1 cellular context compared by ENCODE assay signal in the genomic region with DNA sequence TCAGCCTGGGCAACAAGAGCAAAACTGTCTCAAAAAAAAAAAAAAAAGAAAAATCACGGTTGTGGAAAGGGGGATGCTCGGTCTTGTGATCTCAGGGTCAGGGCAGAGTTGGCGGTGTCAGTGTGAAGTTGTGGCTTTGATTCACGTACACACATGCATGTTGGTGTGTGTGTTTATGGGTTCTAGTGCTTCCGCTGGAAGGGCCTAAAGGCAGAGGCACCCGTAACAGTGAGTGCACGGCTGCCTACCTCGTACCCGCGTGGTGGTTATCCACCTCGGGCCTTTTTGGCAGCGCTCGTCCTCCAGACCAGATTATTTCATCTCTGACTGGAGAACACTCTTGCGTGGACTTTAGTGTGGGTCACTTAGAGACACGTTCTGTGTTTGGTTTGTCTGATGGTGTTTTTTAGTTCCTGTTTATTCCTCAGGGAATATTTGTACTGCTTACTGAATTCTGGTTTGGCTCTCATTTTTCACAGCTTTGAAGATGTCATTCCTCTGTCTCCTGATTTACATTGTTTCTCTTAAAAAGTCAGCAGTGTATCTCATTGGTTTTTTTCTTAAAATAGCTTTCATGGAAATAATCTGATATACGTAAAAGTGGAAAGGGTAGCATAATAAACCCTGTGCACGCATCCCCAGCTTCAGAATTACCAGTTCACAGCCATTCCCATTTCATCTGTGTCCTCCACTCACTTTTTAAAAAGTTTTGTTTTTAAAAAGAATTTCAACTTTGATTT.
TF ChIP-seq lines count a peak whose summit lies in the region.

No MANE protein-coding gene starts in this region.

TF ChIP-seq in GM12878, 131 proteins besides CTCF, POLR2A, EP300 and RAD21:
- TF ChIP-seq CBX5 (IDR thresholded peaks at IDR 0.05; ENCODE audit: low read depth), result peak; percentile 67; the same call in 1 of the 2 replicates
- TF ChIP-seq, protein P1, sequence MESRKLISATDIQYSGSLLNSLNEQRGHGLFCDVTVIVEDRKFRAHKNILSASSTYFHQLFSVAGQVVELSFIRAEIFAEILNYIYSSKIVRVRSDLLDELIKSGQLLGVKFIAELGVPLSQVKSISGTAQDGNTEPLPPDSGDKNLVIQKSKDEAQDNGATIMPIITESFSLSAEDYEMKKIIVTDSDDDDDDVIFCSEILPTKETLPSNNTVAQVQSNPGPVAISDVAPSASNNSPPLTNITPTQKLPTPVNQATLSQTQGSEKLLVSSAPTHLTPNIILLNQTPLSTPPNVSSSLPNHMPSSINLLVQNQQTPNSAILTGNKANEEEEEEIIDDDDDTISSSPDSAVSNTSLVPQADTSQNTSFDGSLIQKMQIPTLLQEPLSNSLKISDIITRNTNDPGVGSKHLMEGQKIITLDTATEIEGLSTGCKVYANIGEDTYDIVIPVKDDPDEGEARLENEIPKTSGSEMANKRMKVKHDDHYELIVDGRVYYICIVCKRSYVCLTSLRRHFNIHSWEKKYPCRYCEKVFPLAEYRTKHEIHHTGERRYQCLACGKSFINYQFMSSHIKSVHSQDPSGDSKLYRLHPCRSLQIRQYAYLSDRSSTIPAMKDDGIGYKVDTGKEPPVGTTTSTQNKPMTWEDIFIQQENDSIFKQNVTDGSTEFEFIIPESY (IDR thresholded peaks at IDR 0.05), result 0 out of 2 replicates have a peak, but pooled peaks have one; percentile 32
- TF ChIP-seq, protein P2, sequence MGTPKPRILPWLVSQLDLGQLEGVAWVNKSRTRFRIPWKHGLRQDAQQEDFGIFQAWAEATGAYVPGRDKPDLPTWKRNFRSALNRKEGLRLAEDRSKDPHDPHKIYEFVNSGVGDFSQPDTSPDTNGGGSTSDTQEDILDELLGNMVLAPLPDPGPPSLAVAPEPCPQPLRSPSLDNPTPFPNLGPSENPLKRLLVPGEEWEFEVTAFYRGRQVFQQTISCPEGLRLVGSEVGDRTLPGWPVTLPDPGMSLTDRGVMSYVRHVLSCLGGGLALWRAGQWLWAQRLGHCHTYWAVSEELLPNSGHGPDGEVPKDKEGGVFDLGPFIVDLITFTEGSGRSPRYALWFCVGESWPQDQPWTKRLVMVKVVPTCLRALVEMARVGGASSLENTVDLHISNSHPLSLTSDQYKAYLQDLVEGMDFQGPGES (IDR thresholded peaks at IDR 0.05), result no peak
